ENCODE assay signal across 13 cellular contexts in genomic region chr12:124321556-124322270, GRCh38. TPM values are rescaled to one million over a fixed set of nuclear protein-coding genes. Genes with fewer than 3 reads are reported as not detected.
DNase-seq lines count a peak whose midpoint lies in the region; ATAC-seq and TF ChIP-seq lines count a peak whose summit lies in the region.
"Had no signal": no experiment of that assay in that cellular context is flagged by ENCODE, and none has a peak within 500 bp of the region (broad histone marks: within the 10 kb centered on the region; RNA-seq: fewer than 3 reads in every experiment).

No MANE protein-coding gene starts in this region.

- TF ChIP-seq CTCF in astrocyte of the spinal cord (IDR thresholded peaks at IDR 0.05; ENCODE audit: low read depth, low read length) (no peak), neural crest cell (conservative IDR thresholded peaks at IDR 0.05) (no peak), Peyer's patch (IDR thresholded peaks at IDR 0.05) (no peak)

- ATAC-seq in GM18868 (IDR thresholded peaks at IDR 0.05; ENCODE audit: unreplicated experiment) (peak; percentile 11), HG02588 (IDR thresholded peaks at IDR 0.05; ENCODE audit: unreplicated experiment) (peak; percentile 10), HG03457 (IDR thresholded peaks at IDR 0.05; ENCODE audit: unreplicated experiment) (no peak)

- H3K27ac Mint-ChIP-seq in neural crest cell (ENCODE audit: unreplicated experiment), result peak overlapping the region; percentile 27
- H3K27ac Mint-ChIP-seq: activated CD4-positive, alpha-beta memory T cell treated with anti-CD3 and anti-CD28 coated beads, Interleukin-2, amount 10 ng/mL, durations not matched to agents 7 days and 5 days; activated naive CD4-positive, alpha-beta T cell treated with anti-CD3 and anti-CD28 coated beads, Interleukin-2, amount 50 U/mL, for 72 hours; T-helper 17 cell had no signal

- no peaks in the 10 kb centered on the region for H3K4me1 ChIP-seq in Peyer's patch

- peaks cover 25% of the 10 kb centered on the region for H3K4me1 Mint-ChIP-seq in neural crest cell
- H3K4me1 Mint-ChIP-seq: activated CD4-positive, alpha-beta memory T cell treated with anti-CD3 and anti-CD28 coated beads, Interleukin-2, amount 10 ng/mL, durations not matched to agents 7 days and 5 days had no signal

- H3K27ac ChIP-seq in Peyer's patch, result no peak overlapping the region

- peaks cover 0 to 10% (median 3%) of the 10 kb centered on the region in 4 donors for H3K9me3 ChIP-seq in Peyer's patch

- peaks cover 0 to 34% (median 0%) of the 10 kb centered on the region in 3 donors for H3K36me3 ChIP-seq in Peyer's patch

- in situ Hi-C loops in astrocyte of the spinal cord (cut with HindIII; ENCODE audit: low sequenced_read_pairs), result no loop called here

- peaks cover 8% of the 10 kb centered on the region for H3K9me3 Mint-ChIP-seq in neural crest cell

- H3K27me3 ChIP-seq in Peyer's patch, result no peaks in the 10 kb centered on the region

- no peak for TF ChIP-seq POLR2A in Peyer's patch (IDR thresholded peaks at IDR 0.05)

- peak overlapping the region; percentile 62 for H3K4me3 Mint-ChIP-seq in neural crest cell
- H3K4me3 Mint-ChIP-seq: activated CD4-positive, alpha-beta memory T cell treated with anti-CD3 and anti-CD28 coated beads, Interleukin-2, amount 10 ng/mL, durations not matched to agents 7 days and 5 days; T-helper 17 cell had no signal

- H3K36me3 Mint-ChIP-seq in neural crest cell (ENCODE audit: low read depth), result peaks cover 21% of the 10 kb centered on the region

- no peak overlapping the region for H3K4me3 ChIP-seq in astrocyte of the spinal cord (ENCODE audit: low read depth, low read length)
- H3K4me3 ChIP-seq in Peyer's patch, result no peak overlapping the region

- peak; percentile 19 for DNase-seq in astrocyte of the spinal cord (ENCODE audit: low read depth, low spot score)
- no peak for DNase-seq in neural crest cell (ENCODE audit: low read depth, low spot score)
- no peak for DNase-seq in Peyer's patch
- no peak for DNase-seq in NCI-H146 (lab: John Stamatoyannopoulos, UW)
- no peak for DNase-seq in SW 1271 (lab: John Stamatoyannopoulos, UW)
- DNase-seq: NCI-H1092 treated with DMSO at 0.1 percent for 48 hours, NCI-H774 had no signal

- H3K27me3 Mint-ChIP-seq in neural crest cell (ENCODE audit: low read depth), result peaks cover 29% of the 10 kb centered on the region
- H3K27me3 Mint-ChIP-seq: activated CD4-positive, alpha-beta memory T cell treated with anti-CD3 and anti-CD28 coated beads, Interleukin-2, amount 10 ng/mL, durations not matched to agents 7 days and 5 days; T-helper 17 cell had no signal

RNA-seq across cellular contexts. Expression of gene RFLNA, which starts 26.8 kb away (rescaled TPM):
- total RNA-seq in neural crest cell, result 2.1 and 2.8 TPM in 2 replicates
- total RNA-seq in Peyer's patch, result 10 to 100 TPM in 3 of 4 donors, 1 to 10 TPM in 1; 8.3 to 25.7 (median 21.1) TPM
- total RNA-seq: activated CD4-positive, alpha-beta memory T cell treated with anti-CD3 and anti-CD28 coated beads, Interleukin-2, amount 10 ng/mL, durations not matched to agents 7 days and 5 days; T-helper 17 cell had no signal
